Comparison of ENCODE assay signal across 8 cellular contexts in the genomic region with DNA sequence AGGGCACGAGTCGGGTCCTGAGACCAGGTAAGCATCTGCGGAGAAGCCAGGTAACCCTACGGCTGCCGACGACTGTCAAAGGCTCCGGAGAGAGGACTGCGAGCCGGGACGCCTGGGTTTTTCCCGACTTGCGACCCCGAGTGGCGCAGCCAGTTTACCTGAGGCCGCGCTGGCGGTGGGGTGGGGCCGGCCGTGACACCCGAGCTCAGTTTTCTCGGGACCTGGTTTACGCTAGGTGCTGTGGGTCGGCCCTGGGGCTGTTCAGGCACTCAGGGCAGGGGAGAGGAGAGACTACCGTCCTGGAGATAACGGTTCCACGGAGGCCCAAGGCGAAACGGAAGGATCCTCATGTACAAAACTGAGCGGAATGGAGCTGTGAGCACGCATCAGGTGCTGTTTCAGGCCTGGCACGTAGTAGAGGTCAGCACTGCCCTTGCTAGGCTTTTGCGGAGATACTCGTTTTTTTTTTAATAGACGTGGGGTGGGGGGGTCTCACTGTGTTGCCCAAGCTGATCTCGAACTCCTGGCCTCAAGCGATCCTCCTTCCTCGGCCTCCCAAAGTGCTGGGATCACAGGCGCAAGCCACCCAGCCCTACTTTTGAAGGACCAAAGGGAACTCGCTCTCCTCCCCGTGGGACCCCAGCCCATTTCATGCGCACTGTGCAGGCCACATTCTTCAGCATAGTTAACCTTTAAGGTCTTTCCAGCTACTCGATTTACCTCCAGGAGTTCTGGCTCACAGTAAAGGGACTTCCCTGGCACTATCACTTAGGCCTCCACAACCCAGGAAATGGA. TPM values are rescaled to one million over a fixed set of nuclear protein-coding genes. Genes with fewer than 3 reads are reported as not detected.
DNase-seq lines count a peak whose midpoint lies in the region; ATAC-seq, FAIRE-seq and TF ChIP-seq lines count a peak whose summit lies in the region.

No MANE protein-coding gene starts in this region.

- H3F3A ChIP-seq in DOHH2 (ENCODE audit: control insufficient read depth, insufficient read depth): peaks cover 27% of the 10 kb centered on the region
- H3F3A ChIP-seq in MM.1S (ENCODE audit: insufficient read depth, low read length): 0 out of 2 replicates have a peak, but pooled peaks cover 7% of the 10 kb centered on the region

- no peak overlapping the region for H4K8ac ChIP-seq in mesendoderm (ENCODE audit: low read depth, low read length)

- peaks cover 53% of the 10 kb centered on the region for H3K36me3 ChIP-seq in DOHH2 (ENCODE audit: control insufficient read depth, low read length)
- no peaks in the 10 kb centered on the region for H3K36me3 ChIP-seq in MM.1S (replicated peaks; ENCODE audit: insufficient read depth, low read length)
- H3K36me3 ChIP-seq in bronchial epithelial cell (ENCODE audit: control insufficient read depth, insufficient read depth, low read length): peaks cover 1% of the 10 kb centered on the region
- H3K36me3 ChIP-seq in mesendoderm (ENCODE audit: control insufficient read depth, insufficient read depth, low read length): no peaks in the 10 kb centered on the region
- H3K36me3 ChIP-seq in aorta (ENCODE audit: control insufficient read depth in 1 of 2, insufficient read depth in 2 of 2, low read length in 1 of 2): no peaks in the 10 kb centered on the region

- peak overlapping the region; percentile 70 for H3K23ac ChIP-seq in mesendoderm (ENCODE audit: low read length)

- H3K27me3 ChIP-seq in DOHH2 (ENCODE audit: control insufficient read depth, low read length) (no peaks in the 10 kb centered on the region), MM.1S (replicated peaks; ENCODE audit: insufficient read depth, low read length) (no peaks in the 10 kb centered on the region), bronchial epithelial cell (ENCODE audit: control insufficient read depth, insufficient read depth, low read length) (no peaks in the 10 kb centered on the region), mesendoderm (ENCODE audit: insufficient read depth, low read length, poor library complexity) (no peaks in the 10 kb centered on the region), aorta (ENCODE audit: control insufficient read depth in 1 of 2, insufficient read depth in 2 of 2, low read length in 1 of 2) (no peaks in the 10 kb centered on the region)

- FAIRE-seq in bronchial epithelial cell (lab: Jason Lieb, UNC): no peak

- H3K4me1 ChIP-seq in DOHH2 (ENCODE audit: control insufficient read depth, low read length) (peaks cover 80% of the 10 kb centered on the region), MM.1S (ENCODE audit: low read length) (peaks cover 4% of the 10 kb centered on the region; the same call in 1 of the 2 replicates), mesendoderm (ENCODE audit: control insufficient read depth, low read depth, low read length) (peaks cover 3% of the 10 kb centered on the region), aorta (ENCODE audit: control insufficient read depth in 1 of 2, insufficient read depth in 2 of 2, low read length in 2 of 2) (no peaks in the 10 kb centered on the region)

- no peaks in the 10 kb centered on the region for H3K9me3 ChIP-seq in DOHH2 (ENCODE audit: control insufficient read depth, insufficient read depth, low read length)
- no peaks in the 10 kb centered on the region for H3K9me3 ChIP-seq in MM.1S (replicated peaks; ENCODE audit: insufficient read depth, low read length)
- H3K9me3 ChIP-seq in aorta (ENCODE audit: control insufficient read depth, low read length): no peaks in the 10 kb centered on the region

- H3K4me2 ChIP-seq in DOHH2 (ENCODE audit: low read length) (peak overlapping the region; percentile 66), MM.1S (ENCODE audit: low read depth, low read length) (peak overlapping the region; percentile 56), mesendoderm (ENCODE audit: low read length) (peak overlapping the region; percentile 90)

- H2BK15ac ChIP-seq in mesendoderm (replicated peaks; ENCODE audit: low read depth): no peak overlapping the region

- H3K27ac ChIP-seq in DOHH2 (ENCODE audit: low read depth, low read length): peak overlapping the region; percentile 55
- H3K27ac ChIP-seq in MM.1S (ENCODE audit: low read length): peak overlapping the region; percentile 57; the same call in 1 of the 2 replicates
- peak overlapping the region; percentile 37 for H3K27ac ChIP-seq in mesendoderm (ENCODE audit: low read depth, low read length)
- H3K27ac ChIP-seq in aorta (ENCODE audit: low read depth in 1 of 2, low read length in 2 of 2): peak overlapping the region in 1 of 2 donors; percentile 75

- H2BK5ac ChIP-seq in mesendoderm (ENCODE audit: low read length): no peak overlapping the region

- no peak for DNase-seq in MM.1S
- no peak for DNase-seq in bronchial epithelial cell (ENCODE audit: low read depth)
- no peak for DNase-seq in mesendoderm
- DNase-seq in aorta: no peak
- no peak for DNase-seq in D341Med (ENCODE audit: low spot score)
- DNase-seq in activated gamma-delta T cell treated with Interleukin-2 at 50 U/mL for 16 hours: no peak

- intact Hi-C loops in aorta (cut with DNase I): loop anchor here (2.0 to 10.0 kb wide), 5 partner anchors 81 to 369 kb away; partner anchors contain the start of genes OGFOD2 (in 2 of the 2) and PITPNM2 (in 1 of the 2)

- H3K79me2 ChIP-seq in DOHH2 (ENCODE audit: control insufficient read depth, low read length) (peaks cover 91% of the 10 kb centered on the region), MM.1S (ENCODE audit: low read length) (peaks cover 75% of the 10 kb centered on the region), mesendoderm (ENCODE audit: control insufficient read depth, insufficient read depth, low read length) (peaks cover 10% of the 10 kb centered on the region)

- peak; percentile 11 for ATAC-seq in GM21717 (IDR thresholded peaks at IDR 0.05; ENCODE audit: unreplicated experiment)
- peak; percentile 30 for ATAC-seq in aorta (ENCODE audit: low FRiP score)

- peak overlapping the region; percentile 98 for H3K56ac ChIP-seq in mesendoderm (ENCODE audit: low read length)

- H3K4me3 ChIP-seq in DOHH2 (ENCODE audit: low read length) (peak overlapping the region; percentile 93), MM.1S (ENCODE audit: low read length) (peak overlapping the region; percentile 83), bronchial epithelial cell (ENCODE audit: low read depth, low read length) (peak overlapping the region; percentile 78), mesendoderm (ENCODE audit: low read length) (peak overlapping the region; percentile 85), aorta (ENCODE audit: low read length in 2 of 2) (peak overlapping the region; percentile 45 to 68)

- peak overlapping the region; percentile 56 for H2AFZ ChIP-seq in MM.1S (ENCODE audit: low read length)

- H2AK5ac ChIP-seq in mesendoderm (ENCODE audit: low read length): peak overlapping the region; percentile 47

- no CpG with 5 or more reads among the region's 42 CpGs for WGBS in mesendoderm (ENCODE audit: extremely low coverage, insufficient coverage, low lambda C conversion rate)
- 3 to 4% methylated on average over 42 of the region's 42 CpGs for WGBS in aorta, 2 donors

- H3K4ac ChIP-seq in mesendoderm (ENCODE audit: low read depth, low read length): peak overlapping the region; percentile 70

- H3K9ac ChIP-seq in MM.1S (ENCODE audit: low read length): peak overlapping the region; percentile 84
- H3K9ac ChIP-seq in mesendoderm (ENCODE audit: low read length): peak overlapping the region; percentile 96

- H3K9me2 ChIP-seq in DOHH2 (replicated peaks; ENCODE audit: control insufficient read depth, low read length) (no peaks in the 10 kb centered on the region), MM.1S (replicated peaks; ENCODE audit: insufficient read depth, low read length) (no peaks in the 10 kb centered on the region)

- peaks cover 7% of the 10 kb centered on the region for H3K79me1 ChIP-seq in mesendoderm (ENCODE audit: low read length)

- peak overlapping the region; percentile 82 for H3K18ac ChIP-seq in mesendoderm (ENCODE audit: low read length)

- no peak overlapping the region for H2BK120ac ChIP-seq in mesendoderm (ENCODE audit: low read depth, low read length)

- H4K20me1 ChIP-seq in DOHH2 (ENCODE audit: control insufficient read depth, insufficient read depth, low read depth, low read length) (no peaks in the 10 kb centered on the region), MM.1S (ENCODE audit: insufficient read depth, low read length) (no peaks in the 10 kb centered on the region)

- no peak overlapping the region for H4K5ac ChIP-seq in mesendoderm (ENCODE audit: low read length)

- TF ChIP-seq CTCF in DOHH2 (IDR thresholded peaks at IDR 0.05; ENCODE audit: low read depth, low read length, poor library complexity, severe bottlenecking) (peak; percentile 12), MM.1S (IDR thresholded peaks at IDR 0.05; ENCODE audit: low read length) (no peak), bronchial epithelial cell (IDR thresholded peaks at IDR 0.05; ENCODE audit: insufficient read depth, low read length, severe bottlenecking) (no peak)

RNA-seq across cellular contexts. Expression of gene MTRFR, which starts 0.5 kb away (rescaled TPM):
- total RNA-seq in bronchial epithelial cell: 15.9 and 19.2 TPM in 2 replicates
- polyA plus RNA-seq in mesendoderm (2013, experiment 1 of 2): 8.7 TPM
- 9.2 TPM for polyA plus RNA-seq in mesendoderm (2013, experiment 2 of 2)
- 10 to 100 TPM in 1 of 2 donors, 1 to 10 TPM in 1; 8.6 to 12.1 TPM for total RNA-seq in aorta
- polyA plus RNA-seq in aorta: 10 to 100 TPM in 1 of 2 donors, 1 to 10 TPM in 1; 4.3 to 11.4 TPM

RNA-seq across cellular contexts. Expression of gene MPHOSPH9, which starts 0.8 kb away (rescaled TPM):
- total RNA-seq in bronchial epithelial cell (11.1 and 17.6 TPM in 2 replicates), aorta (10 to 100 TPM; 13.4 to 25.1 TPM)
- 17.9 TPM for polyA plus RNA-seq in mesendoderm (2013, experiment 1 of 2)
- 23.2 TPM for polyA plus RNA-seq in mesendoderm (2013, experiment 2 of 2)
- polyA plus RNA-seq in aorta: 1 to 10 TPM; 2.0 to 5.2 TPM

RNA-seq across cellular contexts. Expression of gene CDK2AP1, which starts 38.0 kb away (rescaled TPM):
- total RNA-seq in bronchial epithelial cell (64.2 and 76.2 TPM in 2 replicates), aorta (100 to 1,000 TPM; 111 TPM)
- 398 TPM for polyA plus RNA-seq in mesendoderm (2013, experiment 1 of 2)
- 394 TPM for polyA plus RNA-seq in mesendoderm (2013, experiment 2 of 2)
- 100 to 1,000 TPM; 120 to 283 TPM for polyA plus RNA-seq in aorta
